Comparison of ENCODE assay signal across 16 cellular contexts in the genomic region with DNA sequence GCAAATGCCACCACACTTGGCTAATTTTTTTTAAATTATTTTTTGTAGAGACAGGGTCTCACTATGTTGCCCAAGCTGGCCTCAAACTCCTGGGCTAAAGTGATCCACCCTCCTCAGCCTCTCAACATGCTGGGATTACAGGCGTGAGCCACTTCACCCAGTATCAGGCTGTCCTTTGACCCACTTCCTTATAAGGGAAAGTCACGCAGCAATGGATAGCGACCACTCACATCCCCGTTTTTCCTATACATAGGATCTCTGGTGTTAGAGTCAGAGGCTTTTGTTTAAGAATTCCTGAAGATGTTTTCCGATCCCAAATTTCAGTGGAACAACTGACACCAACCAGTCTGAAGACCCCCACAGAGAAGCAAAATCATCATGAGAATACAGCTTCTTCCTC. TPM values are rescaled to one million over a fixed set of nuclear protein-coding genes. Genes with fewer than 3 reads are reported as not detected.
"Had no signal": no experiment of that assay in that cellular context is flagged by ENCODE, and none has a peak within 500 bp of the region (broad histone marks: within the 10 kb centered on the region; RNA-seq: fewer than 3 reads in every experiment).

No MANE protein-coding gene starts in this region.

- H3K4me3 ChIP-seq: cardiac muscle cell, gastroesophageal sphincter, smooth muscle cell had no signal

- H3K27ac Mint-ChIP-seq: activated naive CD8-positive, alpha-beta T cell treated with anti-CD3 and anti-CD28 coated beads for 36 hours; stimulated activated effector memory CD8-positive, alpha-beta T cell treated with anti-CD3 and anti-CD28 coated beads, Interleukin-12 subunit alpha, Interleukin-12 subunit beta, amount 100 ng/mL, for 72 hours; T-helper 2 cell treated with Interferon-gamma antibody and Interleukin-4, amounts not matched to agents 5 μg/mL and 100 μg/mL, for 36 hours had no signal

- DNase-seq: activated CD4-positive, alpha-beta T cell treated with anti-CD3 and anti-CD28 coated beads, Interleukin-2, amount 50 U/mL, for 4 hours; activated effector memory CD4-positive, alpha-beta T cell treated with anti-CD3 and anti-CD28 coated beads, Interleukin-2, amount 50 U/mL, for 16 hours; activated naive CD8-positive, alpha-beta T cell treated with anti-CD3 and anti-CD28 coated beads for 36 hours; activated T-cell treated with anti-CD3 and anti-CD28 coated beads, Interleukin-2, amount 50 U/mL, for 1 hour; aorta; naive thymus-derived CD4-positive, alpha-beta T cell; posterior cingulate gyrus; trophoblast cell had no signal

- H3K36me3 Mint-ChIP-seq: mesothelial cell of epicardium; stimulated activated effector memory CD8-positive, alpha-beta T cell treated with anti-CD3 and anti-CD28 coated beads, Interleukin-12 subunit alpha, Interleukin-12 subunit beta, amount 100 ng/mL, for 72 hours had no signal

- H3K27me3 Mint-ChIP-seq: activated naive CD8-positive, alpha-beta T cell treated with anti-CD3 and anti-CD28 coated beads for 36 hours had no signal

- H3K27ac ChIP-seq: cardiac muscle cell, neutrophil had no signal

- H3K36me3 ChIP-seq: cardiac muscle cell, gastroesophageal sphincter, neutrophil had no signal

- H3K4me3 Mint-ChIP-seq: activated naive CD8-positive, alpha-beta T cell treated with anti-CD3 and anti-CD28 coated beads for 36 hours; mesothelial cell of epicardium; stimulated activated effector memory CD8-positive, alpha-beta T cell treated with anti-CD3 and anti-CD28 coated beads, Interleukin-12 subunit alpha, Interleukin-12 subunit beta, amount 100 ng/mL, for 72 hours; T-helper 2 cell treated with Interferon-gamma antibody and Interleukin-4, amounts not matched to agents 5 μg/mL and 100 μg/mL, for 36 hours had no signal

- H3K4me2 ChIP-seq: smooth muscle cell had no signal

- H3K9me3 ChIP-seq: neutrophil had no signal

- ATAC-seq: activated CD4-positive, CD25-positive, alpha-beta regulatory T cell treated with anti-CD3 and anti-CD28 coated beads, Interleukin-2, amount 50 U/mL, for 24 hours had no signal

- H3K27me3 ChIP-seq: cardiac muscle cell, gastroesophageal sphincter, neutrophil had no signal

RNA-seq across cellular contexts. Expression of a gene that starts 41.4 kb away (rescaled TPM):
- total RNA-seq: activated naive CD8-positive, alpha-beta T cell treated with anti-CD3 and anti-CD28 coated beads for 36 hours had no signal
